Comparison of ENCODE assay signal across 24 cellular contexts in the genomic region with DNA sequence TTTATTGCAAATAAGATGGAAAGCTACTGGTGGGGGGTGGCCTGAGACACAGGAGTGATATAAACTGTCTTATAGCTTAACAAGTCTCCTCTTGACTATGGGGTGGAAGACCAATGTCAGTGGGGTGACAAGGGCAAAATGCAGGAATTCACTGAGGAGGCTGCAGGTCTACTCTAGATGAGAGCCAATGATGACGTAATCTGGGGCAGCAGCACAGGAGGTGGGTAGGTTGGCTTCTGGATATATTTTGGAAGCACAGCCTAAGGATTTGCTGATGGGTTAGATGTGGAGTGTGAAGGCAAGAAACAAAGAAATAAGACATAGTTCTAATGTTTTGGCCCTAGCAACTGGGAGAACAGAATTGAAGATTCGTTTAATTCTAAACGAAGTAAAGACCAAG.
"Had no signal": no experiment of that assay in that cellular context is flagged by ENCODE, and none has a peak within 500 bp of the region (broad histone marks: within the 10 kb centered on the region; RNA-seq: fewer than 3 reads in every experiment).

No MANE protein-coding gene starts in this region.

- H3K36me3 ChIP-seq: left ventricle myocardium inferior, neural progenitor cell, neutrophil, stomach, thyroid gland, transverse colon, upper lobe of left lung, vagina had no signal

- H3K27me3 ChIP-seq: hepatocyte, neural progenitor cell, neutrophil, stomach, testis, thyroid gland, transverse colon, upper lobe of left lung, vagina had no signal

- DNase-seq: islet precursor cell; left ventricle myocardium inferior; naive thymus-derived CD8-positive, alpha-beta T cell; occipital lobe; psoas muscle; stimulated activated CD4-positive, alpha-beta T cell treated with anti-CD3 and anti-CD28 coated beads, Interleukin-12 subunit alpha, Interleukin-12 subunit beta, amount 100 ng/mL, for 4 hours; stimulated activated CD4-positive, alpha-beta T cell treated with anti-CD3 and anti-CD28 coated beads, Interleukin-15, amount 100 ng/mL, for 24 hours; stimulated activated CD4-positive, alpha-beta T cell treated with anti-CD3 and anti-CD28 coated beads, Interleukin-2, amount 100 ng/mL, for 24 hours; stimulated activated CD4-positive, alpha-beta T cell treated with anti-CD3 and anti-CD28 coated beads, Interleukin-4, amount 100 ng/mL, for 1 hour; stimulated activated naive B cell treated with anti-CD40 and anti-IgM and Interleukin-4, amounts not matched to agents 10 μg/mL and 1 μg/mL and 100 μg/mL, for 72 hours; stimulated activated naive CD8-positive, alpha-beta T cell treated with anti-CD3 and anti-CD28 coated beads, Interleukin-15, Interleukin-2, amounts not matched to agents 100 U/mL and 50 U/mL, for 24 hours; stomach; testis; thyroid gland; transverse colon; upper lobe of left lung had no signal

- H3K4me3 ChIP-seq: hepatocyte, left ventricle myocardium inferior, lung, neural progenitor cell, psoas muscle, skin epidermis, stomach, testis, thyroid gland, transverse colon, upper lobe of left lung, vagina had no signal

- H3K9me3 Mint-ChIP-seq: nephron, neural progenitor cell had no signal

- H3K4me1 Mint-ChIP-seq: naive thymus-derived CD8-positive, alpha-beta T cell; stimulated activated naive B cell treated with anti-CD40 and anti-IgM and Interleukin-4, amounts not matched to agents 10 μg/mL and 1 μg/mL and 100 μg/mL, for 72 hours had no signal

- H2AFZ ChIP-seq: hepatocyte, neural progenitor cell, parathyroid adenoma had no signal

- H3K36me3 Mint-ChIP-seq: naive thymus-derived CD8-positive, alpha-beta T cell; neural progenitor cell; stimulated activated naive B cell treated with anti-CD40 and anti-IgM and Interleukin-4, amounts not matched to agents 10 μg/mL and 1 μg/mL and 100 μg/mL, for 72 hours had no signal

- H3K27ac ChIP-seq: hepatocyte, left ventricle myocardium inferior, neural progenitor cell, neutrophil, parathyroid adenoma, psoas muscle, skin epidermis, stomach, testis, thyroid gland, transverse colon, upper lobe of left lung, vagina had no signal

- H3K27me3 Mint-ChIP-seq: stimulated activated naive B cell treated with anti-CD40 and anti-IgM and Interleukin-4, amounts not matched to agents 10 μg/mL and 1 μg/mL and 100 μg/mL, for 72 hours had no signal

- H3K4me1 ChIP-seq: left ventricle myocardium inferior, neural progenitor cell, psoas muscle, stomach, testis, thyroid gland, transverse colon, upper lobe of left lung, vagina had no signal

- H3K27ac Mint-ChIP-seq: naive thymus-derived CD8-positive, alpha-beta T cell; nephron; neural progenitor cell; stimulated activated naive B cell treated with anti-CD40 and anti-IgM and Interleukin-4, amounts not matched to agents 10 μg/mL and 1 μg/mL and 100 μg/mL, for 72 hours had no signal

- H3K9ac ChIP-seq: neural progenitor cell, parathyroid adenoma had no signal

- H3K4me3 Mint-ChIP-seq: naive thymus-derived CD8-positive, alpha-beta T cell; nephron; neural progenitor cell; stimulated activated naive B cell treated with anti-CD40 and anti-IgM and Interleukin-4, amounts not matched to agents 10 μg/mL and 1 μg/mL and 100 μg/mL, for 72 hours had no signal

- H3K9me3 ChIP-seq: neutrophil, psoas muscle, stomach, testis, thyroid gland, transverse colon, upper lobe of left lung, vagina had no signal

- H3K4me2 ChIP-seq: hepatocyte, neural progenitor cell had no signal
